9 cellular contexts compared by ENCODE assay signal in genomic region chr6:132819405-132820145, GRCh38. TPM values are rescaled to one million over a fixed set of nuclear protein-coding genes. Genes with fewer than 3 reads are reported as not detected.
A peak's percentile ranks its signal among the peaks of the same experiment; 100 is the strongest.
DNase-seq lines count a peak whose midpoint lies in the region; ATAC-seq and TF ChIP-seq lines count a peak whose summit lies in the region.
"Had no signal": no experiment of that assay in that cellular context is flagged by ENCODE, and none has a peak within 500 bp of the region (broad histone marks: within the 10 kb centered on the region; RNA-seq: fewer than 3 reads in every experiment).

No MANE protein-coding gene starts in this region.

- peak overlapping the region; percentile 8 for H3K27ac ChIP-seq in neural progenitor cell

- DNase-seq in SIG-M5 treated with dmso at 0.1 percent for 504 hours (lab: John Stamatoyannopoulos, UW; ENCODE audit: unreplicated experiment) (peak; percentile 26), SIG-M5 (lab: John Stamatoyannopoulos, UW) (no peak), LoVo (ENCODE audit: low spot score) (peak; percentile 43), neural progenitor cell (ENCODE audit: low spot score) (no peak), NCI-H1694 (lab: John Stamatoyannopoulos, UW) (no peak), GM19240 (ENCODE audit: insufficient read length, low spot score) (no peak)
- DNase-seq in activated T-helper 2 cell treated with anti-CD3 and anti-CD28 coated beads, Interferon-gamma antibody, Interleukin-2, Interleukin-4, amounts not matched to agents 10 μg/mL and 5 μg/mL and 100 μg/mL, durations not matched to agents 14 hours and 24 hours and 36 hours (ENCODE audit: low spot score), result no peak
- DNase-seq: left ventricle myocardium superior had no signal

- peaks cover 39% of the 10 kb centered on the region for H4K20me1 ChIP-seq in neural progenitor cell (ENCODE audit: low read depth)

- no peak for TF ChIP-seq CTCF in neural progenitor cell (IDR thresholded peaks at IDR 0.05)

- no peak overlapping the region for H3K4me3 ChIP-seq in neural progenitor cell

- peaks cover 13% of the 10 kb centered on the region for H3K36me3 ChIP-seq in neural progenitor cell

- peaks cover 3% of the 10 kb centered on the region for H3K27me3 Mint-ChIP-seq in activated T-helper 2 cell treated with anti-CD3 and anti-CD28 coated beads, Interferon-gamma antibody, Interleukin-2, Interleukin-4, amounts not matched to agents 10 μg/mL and 5 μg/mL and 100 μg/mL, durations not matched to agents 14 hours and 24 hours and 36 hours (ENCODE audit: low read depth)
- H3K27me3 Mint-ChIP-seq in neural progenitor cell (ENCODE audit: insufficient read depth, low read depth), result peaks cover 4% of the 10 kb centered on the region

- intact Hi-C loops in activated T-helper 2 cell treated with anti-CD3 and anti-CD28 coated beads, Interferon-gamma antibody, Interleukin-2, Interleukin-4, amounts not matched to agents 10 μg/mL and 5 μg/mL and 100 μg/mL, durations not matched to agents 14 hours and 24 hours and 36 hours (cut with micrococcal nuclease), result loop anchor here (5.0 kb wide), 2 partner anchors 143 to 292 kb away; no protein-coding TSS in a partner anchor

- peaks cover 56% of the 10 kb centered on the region for H3K36me3 Mint-ChIP-seq in activated T-helper 2 cell treated with anti-CD3 and anti-CD28 coated beads, Interferon-gamma antibody, Interleukin-2, Interleukin-4, amounts not matched to agents 10 μg/mL and 5 μg/mL and 100 μg/mL, durations not matched to agents 14 hours and 24 hours and 36 hours (ENCODE audit: low read depth)
- peaks cover 36% of the 10 kb centered on the region for H3K36me3 Mint-ChIP-seq in neural progenitor cell

- peaks cover 13% of the 10 kb centered on the region for H3K4me1 ChIP-seq in neural progenitor cell

- H3K9ac ChIP-seq in neural progenitor cell, result no peak overlapping the region

- H3K9me3 Mint-ChIP-seq in activated T-helper 2 cell treated with anti-CD3 and anti-CD28 coated beads, Interferon-gamma antibody, Interleukin-2, Interleukin-4, amounts not matched to agents 10 μg/mL and 5 μg/mL and 100 μg/mL, durations not matched to agents 14 hours and 24 hours and 36 hours, result no peaks in the 10 kb centered on the region
- H3K9me3 Mint-ChIP-seq in neural progenitor cell, result no peaks in the 10 kb centered on the region

- no peaks in the 10 kb centered on the region for H3K27me3 ChIP-seq in neural progenitor cell

- H3F3A ChIP-seq in neural progenitor cell (ENCODE audit: low read depth), result peaks cover 59% of the 10 kb centered on the region

- peaks cover 33% of the 10 kb centered on the region for H3K4me1 Mint-ChIP-seq in activated T-helper 2 cell treated with anti-CD3 and anti-CD28 coated beads, Interferon-gamma antibody, Interleukin-2, Interleukin-4, amounts not matched to agents 10 μg/mL and 5 μg/mL and 100 μg/mL, durations not matched to agents 14 hours and 24 hours and 36 hours (ENCODE audit: low read depth)
- peaks cover 17% of the 10 kb centered on the region for H3K4me1 Mint-ChIP-seq in neural progenitor cell

- H3K4me2 ChIP-seq in neural progenitor cell, result no peak overlapping the region

- peak overlapping the region; percentile 71 for H3K27ac Mint-ChIP-seq in activated T-helper 2 cell treated with anti-CD3 and anti-CD28 coated beads, Interferon-gamma antibody, Interleukin-2, Interleukin-4, amounts not matched to agents 10 μg/mL and 5 μg/mL and 100 μg/mL, durations not matched to agents 14 hours and 24 hours and 36 hours
- no peak overlapping the region for H3K27ac Mint-ChIP-seq in neural progenitor cell

- peak overlapping the region; percentile 47 for H3K4me3 Mint-ChIP-seq in activated T-helper 2 cell treated with anti-CD3 and anti-CD28 coated beads, Interferon-gamma antibody, Interleukin-2, Interleukin-4, amounts not matched to agents 10 μg/mL and 5 μg/mL and 100 μg/mL, durations not matched to agents 14 hours and 24 hours and 36 hours (ENCODE audit: low read depth)
- H3K4me3 Mint-ChIP-seq in neural progenitor cell, result no peak overlapping the region

- no peak overlapping the region for H2AFZ ChIP-seq in neural progenitor cell (replicated peaks)

- no peaks in the 10 kb centered on the region for H3K9me3 ChIP-seq in neural progenitor cell (ENCODE audit: low read depth)

- peaks cover 35% of the 10 kb centered on the region for H3K79me2 ChIP-seq in neural progenitor cell (ENCODE audit: low read depth)

- no peak for ATAC-seq in HG02623 (IDR thresholded peaks at IDR 0.05; ENCODE audit: unreplicated experiment)
- ATAC-seq: left ventricle myocardium superior had no signal

RNA-seq across cellular contexts. Expression of gene RPS12, which starts 5.2 kb away (rescaled TPM):
- 1,179 and 1,223 TPM in 2 replicates for total RNA-seq in activated T-helper 2 cell treated with anti-CD3 and anti-CD28 coated beads, Interferon-gamma antibody, Interleukin-2, Interleukin-4, amounts not matched to agents 10 μg/mL and 5 μg/mL and 100 μg/mL, durations not matched to agents 14 hours and 24 hours and 36 hours
- total RNA-seq in neural progenitor cell (ENCODE audit: low replicate concordance), result 1,494 and 2,045 TPM in 2 replicates

RNA-seq across cellular contexts. Expression of gene SLC18B1, which starts 21.1 kb away (rescaled TPM):
- total RNA-seq in activated T-helper 2 cell treated with anti-CD3 and anti-CD28 coated beads, Interferon-gamma antibody, Interleukin-2, Interleukin-4, amounts not matched to agents 10 μg/mL and 5 μg/mL and 100 μg/mL, durations not matched to agents 14 hours and 24 hours and 36 hours, result 3.6 TPM in 2 replicates
- total RNA-seq in neural progenitor cell (ENCODE audit: low replicate concordance), result 4.2 and 5.1 TPM in 2 replicates

Comparison
In these comparisons a context has a peak if more than half of its experiments do, and no peak if none do; other contexts are left out.
1. DNase-seq: peak in SIG-M5 treated with dmso at 0.1 percent for 504 hours (single experiment) and LoVo (single experiment); none in SIG-M5 (single experiment), activated T-helper 2 cell treated with anti-CD3 and anti-CD28 coated beads, Interferon-gamma antibody, Interleukin-2, Interleukin-4, amounts not matched to agents 10 μg/mL and 5 μg/mL and 100 μg/mL, durations not matched to agents 14 hours and 24 hours and 36 hours (single experiment), neural progenitor cell (single experiment), NCI-H1694 (single experiment) and GM19240 (single experiment).